ENCODE assay signal across 25 cellular contexts in the genomic region with DNA sequence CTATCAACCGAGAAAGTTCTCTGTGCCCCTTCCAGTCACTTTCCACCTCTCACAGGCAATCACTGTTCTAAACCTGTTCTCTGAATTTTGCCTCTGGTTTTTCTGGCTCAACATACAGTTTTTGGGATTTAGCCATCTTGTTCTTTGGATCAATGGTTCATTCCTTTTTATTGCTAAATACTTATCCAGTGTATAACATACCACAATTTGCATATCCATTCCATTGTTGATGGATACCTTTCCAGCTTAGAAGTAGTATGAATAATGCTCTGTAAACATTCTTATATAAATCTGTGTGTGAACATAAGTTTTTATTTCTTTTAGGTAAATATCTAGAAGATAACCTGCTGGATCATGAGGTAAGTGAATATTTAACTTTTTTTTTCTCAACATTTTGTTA.
A peak's percentile ranks its signal among the peaks of the same experiment; 100 is the strongest.
DNase-seq lines count a peak whose midpoint lies in the region; ATAC-seq, FAIRE-seq and TF ChIP-seq lines count a peak whose summit lies in the region.
"Had no signal": no experiment of that assay in that cellular context is flagged by ENCODE, and none has a peak within 500 bp of the region (broad histone marks: within the 10 kb centered on the region; RNA-seq: fewer than 3 reads in every experiment).

No MANE protein-coding gene starts in this region.

- H3K4me1 Mint-ChIP-seq in type B pancreatic cell (ENCODE audit: unreplicated experiment) (peaks cover 37% of the 10 kb centered on the region), mesothelial cell of epicardium (peaks cover 45% of the 10 kb centered on the region)
- H3K4me1 Mint-ChIP-seq: CD8-positive, alpha-beta memory T cell had no signal

- no peaks in the 10 kb centered on the region for H3K36me3 ChIP-seq in HepG2 (replicated peaks in 1 of 2; ENCODE audit: control insufficient read depth in 1 of 2, insufficient read depth in 2 of 2, low read length in 2 of 2)
- no peaks in the 10 kb centered on the region for H3K36me3 ChIP-seq in right lobe of liver
- H3K36me3 ChIP-seq in RWPE2 (ENCODE audit: low read depth) = no peaks in the 10 kb centered on the region
- H3K36me3 ChIP-seq: BE2C; BLaER1 treated with 17β-estradiol and CSF1 and Interleukin-3, amounts not matched to agents 10 nM and 100 nM had no signal

- no peak for ATAC-seq in HepG2
- no peak for ATAC-seq in right lobe of liver
- peak; percentile 48; the same call in 2 of the 3 replicates for ATAC-seq in RWPE2 (ENCODE audit: low read depth)
- ATAC-seq in esophagus mucosa = peak; percentile 29

- BruUV-seq in HepG2 (replicated peaks; lab: Mats Ljungman, UMichigan) = no TSS peak

- in situ Hi-C loops in HepG2 (cut with HindIII; ENCODE audit: extremely low pct_ligation_motif_present, low pct_unique_long_range_greater_than_20kb) = no loop called here

- no peak for TF ChIP-seq POLR2A in HepG2 (IDR thresholded peaks at IDR 0.05; ENCODE audit: insufficient read depth in 1 of 2, low read depth in 2 of 2, low read length in 2 of 2)
- no peak for TF ChIP-seq POLR2A in right lobe of liver (IDR thresholded peaks at IDR 0.05)

- H3K4me1 ChIP-seq in HepG2 (ENCODE audit: insufficient read depth, low read length) = peaks cover 81% of the 10 kb centered on the region
- no peaks in the 10 kb centered on the region for H3K4me1 ChIP-seq in right lobe of liver
- H3K4me1 ChIP-seq in RWPE2 (ENCODE audit: insufficient read depth, poor library complexity, severe bottlenecking) = peaks cover 51% of the 10 kb centered on the region
- H3K4me1 ChIP-seq: BE2C had no signal

- no peak overlapping the region for H3K4me2 ChIP-seq in HepG2 (ENCODE audit: low read depth, low read length)
- H3K4me2 ChIP-seq: BLaER1 treated with 17β-estradiol and CSF1 and Interleukin-3, amounts not matched to agents 10 nM and 100 nM had no signal

- TF ChIP-seq RAD21 in HepG2 (CRISPR knock-in tag; IDR thresholded peaks at IDR 0.05) = no peak

- no peak for TF ChIP-seq CTCF in HepG2 (CRISPR knock-in tag; IDR thresholded peaks at IDR 0.05)
- no peak for TF ChIP-seq CTCF in right lobe of liver (IDR thresholded peaks at IDR 0.05)
- no peak for TF ChIP-seq CTCF in RWPE2 (IDR thresholded peaks at IDR 0.05; ENCODE audit: poor library complexity, severe bottlenecking)
- TF ChIP-seq CTCF in type B pancreatic cell (conservative IDR thresholded peaks at IDR 0.05) = no peak
- TF ChIP-seq CTCF in foreskin fibroblast (IDR thresholded peaks at IDR 0.05; ENCODE audit: low read depth, low read length) = no peak
- no peak for TF ChIP-seq CTCF in mesothelial cell of epicardium (IDR thresholded peaks at IDR 0.05; ENCODE audit: unreplicated experiment)

- H3K4me3 ChIP-seq in HepG2 (replicated peaks in 1 of 3; ENCODE audit: insufficient read depth in 1 of 3, low read depth in 2 of 3, low read length in 3 of 3) (no peak overlapping the region), right lobe of liver (no peak overlapping the region), RWPE2 (ENCODE audit: severe bottlenecking) (no peak overlapping the region), foreskin fibroblast (ENCODE audit: low read depth in 1 of 2, low read length in 2 of 2) (no peak overlapping the region)
- H3K4me3 ChIP-seq: BLaER1 treated with 17β-estradiol and CSF1 and Interleukin-3, amounts not matched to agents 10 nM and 100 nM had no signal

- H3K4me3 Mint-ChIP-seq in type B pancreatic cell (no peak overlapping the region), mesothelial cell of epicardium (no peak overlapping the region)
- H3K4me3 Mint-ChIP-seq: CD14-positive monocyte; CD4-positive, alpha-beta T cell; CD8-positive, alpha-beta memory T cell had no signal

- POLR2A ChIA-PET in HepG2 (lab: Yijun Ruan, JAX) = interaction anchor here (0.7 to 3.1 kb wide), 2 partner anchors 10 to 15 kb away, joined by 3 to 18 read pairs; no protein-coding TSS in a partner anchor

- H3K79me2 ChIP-seq in HepG2 (ENCODE audit: insufficient read depth, low read length) = no peaks in the 10 kb centered on the region

- CTCF ChIA-PET in HepG2 (lab: Yijun Ruan, JAX; ENCODE audit: low intra/inter-chr PET ratio, low total read pairs) = no interaction called here

- H3K27me3 ChIP-seq in HepG2 (ENCODE audit: control insufficient read depth in 1 of 2, insufficient read depth in 2 of 2, low read length in 2 of 2) = no peaks in the 10 kb centered on the region
- no peaks in the 10 kb centered on the region for H3K27me3 ChIP-seq in right lobe of liver
- no peaks in the 10 kb centered on the region for H3K27me3 ChIP-seq in RWPE2 (ENCODE audit: insufficient read depth, poor library complexity, severe bottlenecking)
- H3K27me3 ChIP-seq: BE2C; BLaER1 treated with 17β-estradiol and CSF1 and Interleukin-3, amounts not matched to agents 10 nM and 100 nM had no signal

- FAIRE-seq in HepG2 (lab: Jason Lieb, UNC) = no peak
- FAIRE-seq: A204.1, GM12891, GM18507 had no signal

- no peaks in the 10 kb centered on the region for H3K36me3 Mint-ChIP-seq in type B pancreatic cell
- H3K36me3 Mint-ChIP-seq in mesothelial cell of epicardium = peaks cover 4% of the 10 kb centered on the region
- H3K36me3 Mint-ChIP-seq: CD14-positive monocyte had no signal

- H3K27me3 Mint-ChIP-seq in type B pancreatic cell (no peaks in the 10 kb centered on the region), mesothelial cell of epicardium (ENCODE audit: low read depth) (no peaks in the 10 kb centered on the region)

- no peak overlapping the region for H3K27ac ChIP-seq in HepG2 (ENCODE audit: extremely low read length, insufficient read depth, low read length)
- H3K27ac ChIP-seq in right lobe of liver = no peak overlapping the region
- H3K27ac ChIP-seq in RWPE2 (ENCODE audit: poor library complexity, severe bottlenecking) = no peak overlapping the region
- H3K27ac ChIP-seq: 22Rv1; BLaER1 treated with 17β-estradiol and CSF1 and Interleukin-3, amounts not matched to agents 10 nM and 100 nM had no signal

- H3K9ac ChIP-seq in HepG2 (ENCODE audit: insufficient read depth, low read depth, low read length) = no peak overlapping the region
- H3K9ac ChIP-seq: BLaER1 treated with 17β-estradiol and CSF1 and Interleukin-3, amounts not matched to agents 10 nM and 100 nM had no signal

- DNase-seq in HepG2 (ENCODE audit: low spot score) (no peak), right lobe of liver (no peak), RWPE2 (ENCODE audit: low spot score) (no peak), type B pancreatic cell (ENCODE audit: extremely low spot score, unreplicated experiment) (no peak), foreskin fibroblast (no peak), SHP77 (lab: John Stamatoyannopoulos, UW) (no peak), mesothelial cell of epicardium (ENCODE audit: low spot score in 2 of 2, unreplicated experiment in 2 of 2) (no peak)
- DNase-seq: ACHN; AML-193; BE2C; CD4-positive, alpha-beta T cell; CD8-positive, alpha-beta memory T cell; DMS53; DMS79 treated with DMSO at 0.1 percent for 48 hours; GF-D8; GOT3; H7; HCEC 1CT had no signal

- WGBS in HepG2 (ENCODE audit: low lambda C conversion rate) = 90% methylated on average over 1 of the region's 1 CpG
- WGBS in right lobe of liver (ENCODE audit: insufficient coverage, low coverage, low lambda C conversion rate, missing lambda C conversion rate) = 78% methylated on average over 1 of the region's 1 CpG

- intact Hi-C loops in HepG2 (cut with micrococcal nuclease; ENCODE audit: unreplicated experiment) (loop anchor here (10.0 kb wide), 1 partner anchor 107 kb away; the partner anchor contains the start of gene TMEM212), right lobe of liver (cut with DNase I) (loop anchor here in 1 of 2 donors (10.0 kb wide), 1 partner anchor 47 kb away; no protein-coding TSS in a partner anchor)

- no peaks in the 10 kb centered on the region for H4K20me1 ChIP-seq in HepG2 (ENCODE audit: insufficient read depth, low read length)
- H4K20me1 ChIP-seq: BLaER1 treated with 17β-estradiol and CSF1 and Interleukin-3, amounts not matched to agents 10 nM and 100 nM had no signal

- H2AFZ ChIP-seq in HepG2 (ENCODE audit: low read length) = no peak overlapping the region

- H3K27ac Mint-ChIP-seq in type B pancreatic cell (no peak overlapping the region), mesothelial cell of epicardium (no peak overlapping the region)
- H3K27ac Mint-ChIP-seq: CD4-positive, alpha-beta T cell; CD8-positive, alpha-beta memory T cell had no signal

- no peak for TF ChIP-seq EP300 in HepG2 (IDR thresholded peaks at IDR 0.05; ENCODE audit: low read depth in 2 of 2, low read length in 2 of 2)
- no peak for TF ChIP-seq EP300 in HepG2 (CRISPR knock-in tag; IDR thresholded peaks at IDR 0.05; ENCODE audit: borderline replicate concordance)

- H3K9me3 ChIP-seq in HepG2 (ENCODE audit: low read length) (no peaks in the 10 kb centered on the region), right lobe of liver (no peaks in the 10 kb centered on the region), RWPE2 (ENCODE audit: severe bottlenecking) (no peaks in the 10 kb centered on the region)
- H3K9me3 ChIP-seq: BE2C had no signal

- H3K9me3 Mint-ChIP-seq in type B pancreatic cell (peaks cover 5% of the 10 kb centered on the region), mesothelial cell of epicardium (peaks cover 14% of the 10 kb centered on the region)
- H3K9me3 Mint-ChIP-seq: CD4-positive, alpha-beta T cell; CD8-positive, alpha-beta memory T cell had no signal

TF ChIP-seq in HepG2, 621 proteins besides CTCF, POLR2A, EP300 and RAD21 (continues in another document):
- TF ChIP-seq SAP130 (CRISPR knock-in tag; IDR thresholded peaks at IDR 0.05; ENCODE audit: low read depth) (0 out of 2 replicates have a peak, but pooled peaks have one; percentile 6), SOX13 (IDR thresholded peaks at IDR 0.05) (no peak), SOX13 (CRISPR knock-in tag; conservative IDR thresholded peaks at IDR 0.05 in 1 of 2, IDR thresholded peaks at IDR 0.05 in 1 of 2) (0 out of 4 replicates have a peak, but pooled peaks of 1 of the 2 experiments have one; percentile 11), ZNF232 (CRISPR knock-in tag; IDR thresholded peaks at IDR 0.05; ENCODE audit: borderline replicate concordance) (no peak)

Comparison
In these comparisons a context has a peak if more than half of its experiments do, and no peak if none do; other contexts are left out.
1. ATAC-seq: peak in RWPE2 (single experiment) and esophagus mucosa (single experiment); none in HepG2 (single experiment) and right lobe of liver (0 of 4).